ENCODE assay signal across 11 cellular contexts in genomic region chrX:111352424-111352823, GRCh38.
DNase-seq lines count a peak whose midpoint lies in the region; ATAC-seq and TF ChIP-seq lines count a peak whose summit lies in the region.
"Had no signal": no experiment of that assay in that cellular context is flagged by ENCODE, and none has a peak within 500 bp of the region (broad histone marks: within the 10 kb centered on the region; RNA-seq: fewer than 3 reads in every experiment).

No MANE protein-coding gene starts in this region.

- TF ChIP-seq POLR2A in erythroblast (IDR thresholded peaks at IDR 0.05; ENCODE audit: low read length) = no peak

- peak; percentile 4 for DNase-seq in EL
- DNase-seq in NCI-H2107 treated with DMSO at 0.1 percent for 48 hours (lab: John Stamatoyannopoulos, UW; ENCODE audit: unreplicated experiment) = peak; percentile 54
- peak; percentile 52 for DNase-seq in epithelial cell of esophagus (ENCODE audit: low read depth)
- DNase-seq in non-pigmented ciliary epithelial cell (ENCODE audit: low read depth) = peak; percentile 23
- no peak for DNase-seq in SIG-M5 (lab: John Stamatoyannopoulos, UW)
- DNase-seq in erythroblast (lab: John Stamatoyannopoulos, UW) = no peak
- DNase-seq: cerebellar nuclear complex, IMR-90 had no signal

- ATAC-seq in HG02938 (IDR thresholded peaks at IDR 0.05; ENCODE audit: unreplicated experiment) (no peak), GM18498 (IDR thresholded peaks at IDR 0.05; ENCODE audit: unreplicated experiment) (no peak)

- no peak overlapping the region for H3K4me3 ChIP-seq in epithelial cell of esophagus (ENCODE audit: low read length)
- H3K4me3 ChIP-seq: Peyer's patch had no signal

- TF ChIP-seq CTCF in epithelial cell of esophagus (IDR thresholded peaks at IDR 0.05; ENCODE audit: insufficient read depth, low read depth, low read length, missing control alignments) = no peak

Comparison
In these comparisons a context has a peak if more than half of its experiments do, and no peak if none do; other contexts are left out.
1. DNase-seq: peak in EL (single experiment), NCI-H2107 treated with DMSO at 0.1 percent for 48 hours (single experiment), epithelial cell of esophagus (single experiment) and non-pigmented ciliary epithelial cell (single experiment); none in SIG-M5 (single experiment) and erythroblast (0 of 2).